ENCODE assay signal across 19 cellular contexts in genomic region chr2:2158176-2158826, GRCh38.
"Had no signal": no experiment of that assay in that cellular context is flagged by ENCODE, and none has a peak within 500 bp of the region (broad histone marks: within the 10 kb centered on the region; RNA-seq: fewer than 3 reads in every experiment).

No MANE protein-coding gene starts in this region.

- DNase-seq: esophagus squamous epithelium; foreskin fibroblast; glutamatergic neuron; immature natural killer cell; left colon; left ventricle myocardium superior; mesenchymal stem cell; naive B cell; sigmoid colon; stimulated activated naive CD4-positive, alpha-beta T cell; stomach; substantia nigra; thyroid gland; upper lobe of left lung; uterus had no signal

- H3K4me1 ChIP-seq: esophagus squamous epithelium, gastroesophageal sphincter, right atrium auricular region, sigmoid colon, stomach, thyroid gland, upper lobe of left lung, uterus had no signal

- H3K9me3 ChIP-seq: thyroid gland, uterus had no signal

- H3K27ac ChIP-seq: esophagus squamous epithelium, gastroesophageal sphincter, right atrium auricular region, sigmoid colon, skin epidermis, stomach, thyroid gland, upper lobe of left lung, uterus had no signal

- H3K4me3 ChIP-seq: esophagus squamous epithelium, gastroesophageal sphincter, lung, right atrium auricular region, sigmoid colon, skin epidermis, stomach, thyroid gland, upper lobe of left lung, uterus had no signal

- H3K27me3 ChIP-seq: esophagus squamous epithelium, gastroesophageal sphincter, right atrium auricular region, sigmoid colon, stomach, thyroid gland, upper lobe of left lung, uterus had no signal

- H3K36me3 ChIP-seq: esophagus squamous epithelium, gastroesophageal sphincter, right atrium auricular region, sigmoid colon, stomach, thyroid gland, upper lobe of left lung, uterus had no signal
